Comparison of ENCODE assay signal across 18 cellular contexts in genomic region chr6:5832621-5833107, GRCh38.
A peak's percentile ranks its signal among the peaks of the same experiment; 100 is the strongest.
DNase-seq lines count a peak whose midpoint lies in the region; ATAC-seq and TF ChIP-seq lines count a peak whose summit lies in the region.
"Had no signal": no experiment of that assay in that cellular context is flagged by ENCODE, and none has a peak within 500 bp of the region (broad histone marks: within the 10 kb centered on the region; RNA-seq: fewer than 3 reads in every experiment).

No MANE protein-coding gene starts in this region.

- H3K9ac ChIP-seq in neuronal stem cell (ENCODE audit: low read depth, low read length, poor library complexity) = no peak overlapping the region

- ATAC-seq in activated CD8-positive, alpha-beta memory T cell treated with anti-CD3 and anti-CD28 coated beads, Interleukin-2, amount 10 ng/mL, durations not matched to agents 7 days and 5 days = no peak
- ATAC-seq in activated CD8-positive, alpha-beta T cell treated with anti-CD3 and anti-CD28 coated beads, Interleukin-2, amount 10 ng/mL, durations not matched to agents 7 days and 5 days = no peak
- ATAC-seq in GM18517 (IDR thresholded peaks at IDR 0.05; ENCODE audit: unreplicated experiment) = no peak
- ATAC-seq: gastrocnemius medialis had no signal

- POLR2A ChIA-PET in activated CD8-positive, alpha-beta T cell treated with anti-CD3 and anti-CD28 coated beads, Interleukin-2, amount 10 ng/mL, durations not matched to agents 7 days and 5 days (lab: Charles Lee) = interaction anchor here (0.9 to 1.6 kb wide), 5 partner anchors 19 to 175 kb away, joined by 3 to 5 read pairs (median 3); no protein-coding TSS in a partner anchor

- peak overlapping the region; percentile 92 for H2AK5ac ChIP-seq in neuronal stem cell (ENCODE audit: low read depth, low read length)

- no peak overlapping the region for H3K4me3 Mint-ChIP-seq in activated CD8-positive, alpha-beta memory T cell treated with anti-CD3 and anti-CD28 coated beads, Interleukin-2, amount 10 ng/mL, durations not matched to agents 7 days and 5 days
- H3K4me3 Mint-ChIP-seq in activated CD8-positive, alpha-beta T cell treated with anti-CD3 and anti-CD28 coated beads, Interleukin-2, amount 10 ng/mL, durations not matched to agents 7 days and 5 days = peak overlapping the region; percentile 36
- no peak overlapping the region for H3K4me3 Mint-ChIP-seq in nephron progenitor cell
- H3K4me3 Mint-ChIP-seq: mesothelial cell of epicardium had no signal

- no peak overlapping the region for H2AFZ ChIP-seq in neuronal stem cell (ENCODE audit: low read length)

- H3K27ac Mint-ChIP-seq in activated CD8-positive, alpha-beta memory T cell treated with anti-CD3 and anti-CD28 coated beads, Interleukin-2, amount 10 ng/mL, durations not matched to agents 7 days and 5 days = peak overlapping the region; percentile 94
- peak overlapping the region; percentile 96 for H3K27ac Mint-ChIP-seq in activated CD8-positive, alpha-beta T cell treated with anti-CD3 and anti-CD28 coated beads, Interleukin-2, amount 10 ng/mL, durations not matched to agents 7 days and 5 days
- no peak overlapping the region for H3K27ac Mint-ChIP-seq in nephron progenitor cell
- H3K27ac Mint-ChIP-seq: mesothelial cell of epicardium had no signal

- CTCF ChIA-PET in activated CD8-positive, alpha-beta memory T cell treated with anti-CD3 and anti-CD28 coated beads, Interleukin-2, amount 10 ng/mL, durations not matched to agents 7 days and 5 days (lab: Charles Lee) = interaction anchor here (0.6 to 1.6 kb wide), 5 partner anchors 13 to 60 kb away, joined by 3 to 6 read pairs (median 3); no protein-coding TSS in a partner anchor
- CTCF ChIA-PET in activated CD8-positive, alpha-beta T cell treated with anti-CD3 and anti-CD28 coated beads, Interleukin-2, amount 10 ng/mL, durations not matched to agents 7 days and 5 days (lab: Charles Lee) = interaction anchor here (1.0 to 1.3 kb wide), 3 partner anchors 16 to 362 kb away, joined by 4 to 7 read pairs (median 4); no protein-coding TSS in a partner anchor

- H4K8ac ChIP-seq in neuronal stem cell (ENCODE audit: low read depth, low read length) = no peak overlapping the region

- no peak overlapping the region for H4K91ac ChIP-seq in neuronal stem cell (ENCODE audit: low read depth, low read length, poor library complexity)

- H2BK15ac ChIP-seq in neuronal stem cell (ENCODE audit: low read length) = no peak overlapping the region

- no peaks in the 10 kb centered on the region for H3K27me3 Mint-ChIP-seq in activated CD8-positive, alpha-beta memory T cell treated with anti-CD3 and anti-CD28 coated beads, Interleukin-2, amount 10 ng/mL, durations not matched to agents 7 days and 5 days
- no peaks in the 10 kb centered on the region for H3K27me3 Mint-ChIP-seq in activated CD8-positive, alpha-beta T cell treated with anti-CD3 and anti-CD28 coated beads, Interleukin-2, amount 10 ng/mL, durations not matched to agents 7 days and 5 days (ENCODE audit: low read depth)
- peaks cover 7% of the 10 kb centered on the region for H3K27me3 Mint-ChIP-seq in nephron progenitor cell (ENCODE audit: low read depth, poor library complexity)

- peak overlapping the region; percentile 71 for H3K4me2 ChIP-seq in DOHH2 (ENCODE audit: low read length)
- no peak overlapping the region for H3K4me2 ChIP-seq in neuronal stem cell (ENCODE audit: insufficient read depth, low read length, poor library complexity, severe bottlenecking)

- H3K9me3 Mint-ChIP-seq in activated CD8-positive, alpha-beta memory T cell treated with anti-CD3 and anti-CD28 coated beads, Interleukin-2, amount 10 ng/mL, durations not matched to agents 7 days and 5 days (ENCODE audit: low read depth) = no peaks in the 10 kb centered on the region
- no peaks in the 10 kb centered on the region for H3K9me3 Mint-ChIP-seq in activated CD8-positive, alpha-beta T cell treated with anti-CD3 and anti-CD28 coated beads, Interleukin-2, amount 10 ng/mL, durations not matched to agents 7 days and 5 days (ENCODE audit: insufficient read depth)
- H3K9me3 Mint-ChIP-seq in nephron progenitor cell = peaks cover 11% of the 10 kb centered on the region
- H3K9me3 Mint-ChIP-seq: mesothelial cell of epicardium had no signal

- TF ChIP-seq CTCF in DOHH2 (IDR thresholded peaks at IDR 0.05; ENCODE audit: low read depth, low read length, poor library complexity, severe bottlenecking) (no peak), nephron progenitor cell (IDR thresholded peaks at IDR 0.05) (no peak)

- H3K36me3 Mint-ChIP-seq in activated CD8-positive, alpha-beta memory T cell treated with anti-CD3 and anti-CD28 coated beads, Interleukin-2, amount 10 ng/mL, durations not matched to agents 7 days and 5 days = peaks cover 3% of the 10 kb centered on the region
- no peaks in the 10 kb centered on the region for H3K36me3 Mint-ChIP-seq in activated CD8-positive, alpha-beta T cell treated with anti-CD3 and anti-CD28 coated beads, Interleukin-2, amount 10 ng/mL, durations not matched to agents 7 days and 5 days (ENCODE audit: low read depth)
- H3K36me3 Mint-ChIP-seq in nephron progenitor cell (ENCODE audit: low read depth) = no peaks in the 10 kb centered on the region
- H3K36me3 Mint-ChIP-seq: mesothelial cell of epicardium had no signal

- intact Hi-C loops in head of caudate nucleus (cut with DNase I) = no loop called here

- peak overlapping the region; percentile 80 for H3K18ac ChIP-seq in neuronal stem cell (ENCODE audit: low read length)

- H4K20me1 ChIP-seq in DOHH2 (ENCODE audit: control insufficient read depth, insufficient read depth, low read depth, low read length) = no peaks in the 10 kb centered on the region

- H3K14ac ChIP-seq in neuronal stem cell (ENCODE audit: low read length) = no peak overlapping the region

- no peaks in the 10 kb centered on the region for H3K79me2 ChIP-seq in DOHH2 (ENCODE audit: control insufficient read depth, low read length)

- peak overlapping the region; percentile 75 for H2BK5ac ChIP-seq in neuronal stem cell (ENCODE audit: low read length)

- peaks cover 28% of the 10 kb centered on the region for H3K4me1 Mint-ChIP-seq in activated CD8-positive, alpha-beta memory T cell treated with anti-CD3 and anti-CD28 coated beads, Interleukin-2, amount 10 ng/mL, durations not matched to agents 7 days and 5 days
- H3K4me1 Mint-ChIP-seq in activated CD8-positive, alpha-beta T cell treated with anti-CD3 and anti-CD28 coated beads, Interleukin-2, amount 10 ng/mL, durations not matched to agents 7 days and 5 days (ENCODE audit: low read depth) = peaks cover 50% of the 10 kb centered on the region
- peaks cover 20% of the 10 kb centered on the region for H3K4me1 Mint-ChIP-seq in nephron progenitor cell
- H3K4me1 Mint-ChIP-seq: mesothelial cell of epicardium had no signal

- WGBS in neuronal stem cell (ENCODE audit: extremely low coverage in 2 of 2, insufficient read length in 2 of 2, insufficient replicate concordance in 1 of 2), 2 donors = no CpG with 5 or more reads among the region's 3 CpGs

- H3K36me3 ChIP-seq in DOHH2 (ENCODE audit: control insufficient read depth, low read length) = no peaks in the 10 kb centered on the region
- no peaks in the 10 kb centered on the region for H3K36me3 ChIP-seq in neuronal stem cell (replicated peaks in 1 of 2; ENCODE audit: control insufficient read depth in 2 of 2, insufficient read depth in 2 of 2, low read length in 2 of 2)
- H3K36me3 ChIP-seq: brain microvascular endothelial cell, gastrocnemius medialis, transverse colon had no signal

- H3K4me3 ChIP-seq in DOHH2 (ENCODE audit: low read length) = peak overlapping the region; percentile 19
- H3K4me3 ChIP-seq in neuronal stem cell (ENCODE audit: low read length in 2 of 2) = no peak overlapping the region
- H3K4me3 ChIP-seq: gastrocnemius medialis, transverse colon had no signal

- H3F3A ChIP-seq in DOHH2 (ENCODE audit: control insufficient read depth, insufficient read depth) = peaks cover 9% of the 10 kb centered on the region; the same call in 1 of the 2 replicates

- H3K23ac ChIP-seq in neuronal stem cell (ENCODE audit: low read depth, low read length, poor library complexity) = no peak overlapping the region

- no peaks in the 10 kb centered on the region for H3K79me1 ChIP-seq in neuronal stem cell (ENCODE audit: low read depth, low read length)

- no peak overlapping the region for H3K4ac ChIP-seq in neuronal stem cell (ENCODE audit: low read length)

- no peaks in the 10 kb centered on the region for H3K9me3 ChIP-seq in DOHH2 (ENCODE audit: control insufficient read depth, insufficient read depth, low read length)
- no peaks in the 10 kb centered on the region for H3K9me3 ChIP-seq in neuronal stem cell (replicated peaks in 1 of 2; ENCODE audit: control insufficient read depth in 2 of 2, insufficient read depth in 1 of 2, low read depth in 1 of 2, low read length in 2 of 2)
- H3K9me3 ChIP-seq: gastrocnemius medialis, transverse colon had no signal

- H3K4me1 ChIP-seq in DOHH2 (ENCODE audit: control insufficient read depth, low read length) (peaks cover 42% of the 10 kb centered on the region), neuronal stem cell (ENCODE audit: control insufficient read depth in 2 of 2, insufficient read depth in 1 of 2, low read depth in 1 of 2, low read length in 2 of 2) (peaks cover 8 to 13% of the 10 kb centered on the region in 2 donors)
- H3K4me1 ChIP-seq: gastrocnemius medialis had no signal

- no peaks in the 10 kb centered on the region for H3K9me2 ChIP-seq in DOHH2 (replicated peaks; ENCODE audit: control insufficient read depth, low read length)

- H3K27me3 ChIP-seq in DOHH2 (ENCODE audit: control insufficient read depth, low read length) (no peaks in the 10 kb centered on the region), neuronal stem cell (ENCODE audit: control insufficient read depth in 3 of 3, insufficient read depth in 3 of 3, low read depth in 1 of 3, low read length in 3 of 3) (no peaks in the 10 kb centered on the region)
- H3K27me3 ChIP-seq: brain microvascular endothelial cell, gastrocnemius medialis, transverse colon had no signal

- no peak for DNase-seq in activated CD8-positive, alpha-beta memory T cell treated with anti-CD3 and anti-CD28 coated beads, Interleukin-2, amount 10 ng/mL, durations not matched to agents 7 days and 5 days
- DNase-seq in activated CD8-positive, alpha-beta memory T cell treated with anti-CD3 and anti-CD28 coated beads for 24 hours = no peak
- DNase-seq in activated CD8-positive, alpha-beta T cell treated with anti-CD3 and anti-CD28 coated beads, Interleukin-2, amount 10 ng/mL, durations not matched to agents 7 days and 5 days = no peak
- no peak for DNase-seq in neuronal stem cell (ENCODE audit: low spot score)
- DNase-seq in nephron progenitor cell = no peak
- DNase-seq in head of caudate nucleus = no peak
- DNase-seq: brain microvascular endothelial cell; cortex of kidney; gastrocnemius medialis; H7; NCI-H187 treated with DMSO at 0.1 percent for 48 hours; RPMI8226; stimulated activated CD4-positive, alpha-beta T cell treated with anti-CD3 and anti-CD28 coated beads, Interleukin-12 subunit alpha, Interleukin-12 subunit beta, amount 100 ng/mL, for 4 hours; transverse colon had no signal

- peak overlapping the region; percentile 68 for H3K27ac ChIP-seq in DOHH2 (ENCODE audit: low read depth, low read length)
- H3K27ac ChIP-seq in neuronal stem cell (replicated peaks; ENCODE audit: low read length) = no peak overlapping the region
- H3K27ac ChIP-seq: brain microvascular endothelial cell, gastrocnemius medialis, transverse colon, VCaP had no signal

- H2BK120ac ChIP-seq in neuronal stem cell (ENCODE audit: low read depth, low read length) = peak overlapping the region; percentile 94

- H2BK12ac ChIP-seq in neuronal stem cell (ENCODE audit: low read length) = no peak overlapping the region
